Comparison of ENCODE assay signal across 1 cellular context in genomic region chr17:60525624-60526514, GRCh38.
TF ChIP-seq lines count a peak whose summit lies in the region.

A gene with protein sequence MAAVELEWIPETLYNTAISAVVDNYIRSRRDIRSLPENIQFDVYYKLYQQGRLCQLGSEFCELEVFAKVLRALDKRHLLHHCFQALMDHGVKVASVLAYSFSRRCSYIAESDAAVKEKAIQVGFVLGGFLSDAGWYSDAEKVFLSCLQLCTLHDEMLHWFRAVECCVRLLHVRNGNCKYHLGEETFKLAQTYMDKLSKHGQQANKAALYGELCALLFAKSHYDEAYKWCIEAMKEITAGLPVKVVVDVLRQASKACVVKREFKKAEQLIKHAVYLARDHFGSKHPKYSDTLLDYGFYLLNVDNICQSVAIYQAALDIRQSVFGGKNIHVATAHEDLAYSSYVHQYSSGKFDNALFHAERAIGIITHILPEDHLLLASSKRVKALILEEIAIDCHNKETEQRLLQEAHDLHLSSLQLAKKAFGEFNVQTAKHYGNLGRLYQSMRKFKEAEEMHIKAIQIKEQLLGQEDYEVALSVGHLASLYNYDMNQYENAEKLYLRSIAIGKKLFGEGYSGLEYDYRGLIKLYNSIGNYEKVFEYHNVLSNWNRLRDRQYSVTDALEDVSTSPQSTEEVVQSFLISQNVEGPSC (minus strand): TSS chr17:60526242. CDS start chr17:60525931, 311 bp downstream.

TF ChIP-seq in HepG2, 621 proteins besides CTCF, POLR2A, EP300 and RAD21 (continued from another document and continues in another):
- TF ChIP-seq, protein P1, sequence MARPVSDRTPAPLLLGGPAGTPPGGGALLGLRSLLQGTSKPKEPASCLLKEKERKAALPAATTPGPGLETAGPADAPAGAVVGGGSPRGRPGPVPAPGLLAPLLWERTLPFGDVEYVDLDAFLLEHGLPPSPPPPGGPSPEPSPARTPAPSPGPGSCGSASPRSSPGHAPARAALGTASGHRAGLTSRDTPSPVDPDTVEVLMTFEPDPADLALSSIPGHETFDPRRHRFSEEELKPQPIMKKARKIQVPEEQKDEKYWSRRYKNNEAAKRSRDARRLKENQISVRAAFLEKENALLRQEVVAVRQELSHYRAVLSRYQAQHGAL (CRISPR knock-in tag; IDR thresholded peaks at IDR 0.05; ENCODE audit: not compliant biosample characterization): peak; percentile 75
- TF ChIP-seq ZNF652 (CRISPR knock-in tag; IDR thresholded peaks at IDR 0.05; ENCODE audit: borderline replicate concordance, low read depth) (peak; percentile 13; the same call in 1 of the 2 replicates), LBX2 (CRISPR knock-in tag; IDR thresholded peaks at IDR 0.05; ENCODE audit: borderline replicate concordance) (peak; percentile 93; the same call in 1 of the 2 replicates), TMF1 (CRISPR knock-in tag; IDR thresholded peaks at IDR 0.05; ENCODE audit: low read depth) (peak; percentile 77; the same call in 1 of the 2 replicates), ZNF597 (CRISPR knock-in tag; IDR thresholded peaks at IDR 0.05) (no peak), ZHX1 (CRISPR knock-in tag; IDR thresholded peaks at IDR 0.05; ENCODE audit: low read depth) (peak; percentile 82), ZNF503 (CRISPR knock-in tag; IDR thresholded peaks at IDR 0.05) (peak; percentile 61; the same call in 1 of the 2 replicates), FOXK2 (IDR thresholded peaks at IDR 0.05) (no peak), GTF3A (CRISPR knock-in tag; conservative IDR thresholded peaks at IDR 0.05) (0 out of 2 replicates have a peak, but pooled peaks have one; percentile 61), SAP130 (CRISPR knock-in tag; IDR thresholded peaks at IDR 0.05; ENCODE audit: low read depth) (peak; percentile 97), KDM3A (CRISPR knock-in tag; IDR thresholded peaks at IDR 0.05; ENCODE audit: low read depth) (peak; percentile 89), SALL1 (CRISPR knock-in tag; IDR thresholded peaks at IDR 0.05) (peak; percentile 90), SMAD9 (CRISPR knock-in tag; IDR thresholded peaks at IDR 0.05) (no peak), NONO (IDR thresholded peaks at IDR 0.05) (no peak), NONO (CRISPR knock-in tag; conservative IDR thresholded peaks at IDR 0.05) (peak; percentile 91), HOXA5 (CRISPR knock-in tag; IDR thresholded peaks at IDR 0.05) (peak; percentile 79), ZBTB37 (CRISPR knock-in tag; IDR thresholded peaks at IDR 0.05) (no peak; the same call in 1 of the 2 replicates), NCOA1 (CRISPR knock-in tag; IDR thresholded peaks at IDR 0.05) (peak; percentile 88; the same call in 1 of the 2 replicates), TCF7L2 (IDR thresholded peaks at IDR 0.05; ENCODE audit: low read depth, low read length) (no peak), BCL6 (CRISPR knock-in tag; IDR thresholded peaks at IDR 0.05) (peak; percentile 75), E2F5 (CRISPR knock-in tag; conservative IDR thresholded peaks at IDR 0.05) (peak; percentile 64; the same call in 1 of the 2 replicates), EHMT2 (IDR thresholded peaks at IDR 0.05; ENCODE audit: borderline replicate concordance, low read depth, low read length) (no peak), NRL (CRISPR knock-in tag; IDR thresholded peaks at IDR 0.05; ENCODE audit: borderline replicate concordance) (peak; percentile 94), IKZF4 (CRISPR knock-in tag; IDR thresholded peaks at IDR 0.05; ENCODE audit: borderline replicate concordance, low read depth, not compliant biosample characterization) (peak; percentile 85), ZNF766 (CRISPR knock-in tag; IDR thresholded peaks at IDR 0.05; ENCODE audit: borderline replicate concordance) (peak; percentile 82; the same call in 1 of the 2 replicates), ERF (CRISPR knock-in tag; IDR thresholded peaks at IDR 0.05) (peak; percentile 97), ZNF841 (CRISPR knock-in tag; IDR thresholded peaks at IDR 0.05; ENCODE audit: borderline replicate concordance) (no peak), PCBP1 (IDR thresholded peaks at IDR 0.05; ENCODE audit: borderline replicate concordance, low read depth, low read length) (no peak), SMAD1 (CRISPR knock-in tag; IDR thresholded peaks at IDR 0.05; ENCODE audit: borderline replicate concordance, low read depth) (no peak; the same call in 1 of the 2 replicates), YEATS4 (CRISPR knock-in tag; IDR thresholded peaks at IDR 0.05; ENCODE audit: borderline replicate concordance) (peak; percentile 94), ZSCAN9 (CRISPR knock-in tag; IDR thresholded peaks at IDR 0.05; ENCODE audit: borderline replicate concordance) (peak; percentile 72; the same call in 1 of the 2 replicates), CSRNP1 (CRISPR knock-in tag; IDR thresholded peaks at IDR 0.05) (peak; percentile 79), ZBTB7B (CRISPR knock-in tag; IDR thresholded peaks at IDR 0.05) (peak; percentile 87), TP53 (CRISPR knock-in tag; conservative IDR thresholded peaks at IDR 0.05) (no peak; the same call in 1 of the 2 replicates), POLR2AphosphoS2 (IDR thresholded peaks at IDR 0.05; ENCODE audit: low read depth, low read length) (no peak), RBAK (CRISPR knock-in tag; IDR thresholded peaks at IDR 0.05) (no peak), RXRB (CRISPR knock-in tag; IDR thresholded peaks at IDR 0.05; ENCODE audit: borderline replicate concordance) (peak; percentile 61; the same call in 1 of the 2 replicates), ZSCAN22 (CRISPR knock-in tag; IDR thresholded peaks at IDR 0.05) (peak; percentile 32; the same call in 1 of the 2 replicates), ARNT (IDR thresholded peaks at IDR 0.05) (no peak), PAX8 (CRISPR knock-in tag; IDR thresholded peaks at IDR 0.05; ENCODE audit: borderline replicate concordance) (0 out of 2 replicates have a peak, but pooled peaks have one; percentile 30), RORA (CRISPR knock-in tag; IDR thresholded peaks at IDR 0.05) (no peak)
- TF ChIP-seq, protein P2, sequence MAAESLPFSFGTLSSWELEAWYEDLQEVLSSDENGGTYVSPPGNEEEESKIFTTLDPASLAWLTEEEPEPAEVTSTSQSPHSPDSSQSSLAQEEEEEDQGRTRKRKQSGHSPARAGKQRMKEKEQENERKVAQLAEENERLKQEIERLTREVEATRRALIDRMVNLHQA (CRISPR knock-in tag; IDR thresholded peaks at IDR 0.05): no peak
- TF ChIP-seq, protein P3, sequence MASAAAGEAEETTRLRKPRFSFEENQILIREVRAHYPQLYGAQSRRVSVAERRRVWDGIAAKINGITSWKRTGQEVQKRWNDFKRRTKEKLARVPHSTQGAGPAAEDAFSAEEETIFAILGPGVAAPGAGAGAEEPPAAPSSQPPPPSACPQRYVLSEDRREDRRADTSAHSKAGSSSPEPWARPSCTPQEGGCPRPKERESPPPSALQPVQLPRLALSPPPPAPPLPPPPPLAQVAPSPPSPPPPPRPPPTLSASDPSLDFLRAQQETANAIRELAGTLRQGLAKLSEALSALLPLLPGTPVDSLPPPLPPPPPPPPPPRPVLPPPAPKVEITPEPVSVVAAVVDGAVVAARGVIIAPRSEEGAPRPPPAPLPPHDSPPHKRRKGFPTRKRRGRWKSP (CRISPR knock-in tag; IDR thresholded peaks at IDR 0.05): peak; percentile 56
- TF ChIP-seq, protein P4, sequence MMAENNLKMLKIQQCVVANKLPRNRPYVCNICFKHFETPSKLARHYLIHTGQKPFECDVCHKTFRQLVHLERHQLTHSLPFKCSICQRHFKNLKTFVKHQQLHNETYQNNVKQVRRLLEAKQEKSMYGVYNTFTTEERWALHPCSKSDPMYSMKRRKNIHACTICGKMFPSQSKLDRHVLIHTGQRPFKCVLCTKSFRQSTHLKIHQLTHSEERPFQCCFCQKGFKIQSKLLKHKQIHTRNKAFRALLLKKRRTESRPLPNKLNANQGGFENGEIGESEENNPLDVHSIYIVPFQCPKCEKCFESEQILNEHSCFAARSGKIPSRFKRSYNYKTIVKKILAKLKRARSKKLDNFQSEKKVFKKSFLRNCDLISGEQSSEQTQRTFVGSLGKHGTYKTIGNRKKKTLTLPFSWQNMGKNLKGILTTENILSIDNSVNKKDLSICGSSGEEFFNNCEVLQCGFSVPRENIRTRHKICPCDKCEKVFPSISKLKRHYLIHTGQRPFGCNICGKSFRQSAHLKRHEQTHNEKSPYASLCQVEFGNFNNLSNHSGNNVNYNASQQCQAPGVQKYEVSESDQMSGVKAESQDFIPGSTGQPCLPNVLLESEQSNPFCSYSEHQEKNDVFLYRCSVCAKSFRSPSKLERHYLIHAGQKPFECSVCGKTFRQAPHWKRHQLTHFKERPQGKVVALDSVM (CRISPR knock-in tag; IDR thresholded peaks at IDR 0.05): peak; percentile 57; the same call in 1 of the 2 replicates
